11 cellular contexts compared by ENCODE assay signal in the genomic region with DNA sequence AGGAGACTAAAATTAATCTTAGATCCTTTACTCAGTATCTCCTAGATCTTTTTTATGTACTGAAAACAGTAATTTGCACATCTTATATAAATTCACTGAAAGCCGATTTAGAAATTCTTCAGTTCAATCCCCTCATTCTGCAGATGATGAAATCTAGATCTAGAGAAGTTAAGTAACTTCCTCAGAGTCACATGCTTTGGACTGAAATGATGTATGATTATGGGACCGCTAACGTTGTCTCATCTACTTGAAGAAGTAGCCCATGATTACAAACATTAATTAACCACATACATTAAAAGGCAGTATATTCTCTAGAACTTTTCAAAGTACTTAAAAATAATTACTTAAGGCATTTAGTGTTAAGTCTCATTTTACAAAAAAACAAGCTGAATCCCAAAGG. TPM values are rescaled to one million over a fixed set of nuclear protein-coding genes. Genes with fewer than 3 reads are reported as not detected.
DNase-seq lines count a peak whose midpoint lies in the region; ATAC-seq, FAIRE-seq and TF ChIP-seq lines count a peak whose summit lies in the region.
"Had no signal": no experiment of that assay in that cellular context is flagged by ENCODE, and none has a peak within 500 bp of the region (broad histone marks: within the 10 kb centered on the region; RNA-seq: fewer than 3 reads in every experiment).

No MANE protein-coding gene starts in this region.

- POLR2A ChIA-PET in HepG2 (lab: Yijun Ruan, JAX): no interaction called here

- H4K20me1 ChIP-seq in HepG2 (ENCODE audit: insufficient read depth, low read length): no peaks in the 10 kb centered on the region; the same call in 1 of the 2 replicates

- H3K9me3 ChIP-seq in liver (ENCODE audit: control insufficient read depth in 4 of 4, low read length in 3 of 4): no peaks in the 10 kb centered on the region
- H3K9me3 ChIP-seq in HepG2 (ENCODE audit: low read length): no peaks in the 10 kb centered on the region
- no peaks in the 10 kb centered on the region for H3K9me3 ChIP-seq in adrenal gland (replicated peaks in 1 of 3)
- no peaks in the 10 kb centered on the region for H3K9me3 ChIP-seq in pancreas

- no TSS peak for BruUV-seq in HepG2 (replicated peaks; lab: Mats Ljungman, UMichigan)

- TF ChIP-seq EP300 in HepG2 (IDR thresholded peaks at IDR 0.05; ENCODE audit: low read depth in 2 of 2, low read length in 2 of 2) (no peak), HepG2 (CRISPR knock-in tag; IDR thresholded peaks at IDR 0.05; ENCODE audit: borderline replicate concordance) (no peak)

- ATAC-seq in HepG2 (no peak), pancreas (no peak), left lobe of liver (no peak)

- TF ChIP-seq RAD21 in liver (IDR thresholded peaks at IDR 0.05) (no peak), HepG2 (CRISPR knock-in tag; IDR thresholded peaks at IDR 0.05) (no peak)

- H3K4me2 ChIP-seq in HepG2 (ENCODE audit: low read depth, low read length): no peak overlapping the region

- H3K36me3 ChIP-seq in liver (ENCODE audit: control insufficient read depth in 4 of 4, insufficient read depth in 3 of 4, low read depth in 1 of 4, low read length in 3 of 4): peaks cover 0 to 1% (median 0%) of the 10 kb centered on the region in 4 donors
- H3K36me3 ChIP-seq in HepG2 (replicated peaks in 1 of 2; ENCODE audit: control insufficient read depth in 1 of 2, insufficient read depth in 2 of 2, low read length in 2 of 2): peaks cover 4 to 12% of the 10 kb centered on the region in 2 experiments
- H3K36me3 ChIP-seq in adrenal gland (replicated peaks in 1 of 2): no peaks in the 10 kb centered on the region
- peaks cover 2% of the 10 kb centered on the region for H3K36me3 ChIP-seq in brain microvascular endothelial cell (replicated peaks)
- no peaks in the 10 kb centered on the region for H3K36me3 ChIP-seq in pancreas

- DNase-seq in HepG2 (ENCODE audit: low spot score) (no peak), adrenal gland (no peak), medulla oblongata (ENCODE audit: extremely low spot score) (peak; percentile 74), brain microvascular endothelial cell (no peak), pancreas (no peak), left lobe of liver (ENCODE audit: low spot score) (no peak), NCI-H1048 (lab: John Stamatoyannopoulos, UW) (no peak)
- DNase-seq: DMS79, NCI-H2081 treated with DMSO at 0.1 percent for 48 hours had no signal

- peak overlapping the region in 1 of 2 donors; percentile 80 for H3K9ac ChIP-seq in liver (ENCODE audit: low read depth in 1 of 2, low read length in 2 of 2)
- H3K9ac ChIP-seq in HepG2 (ENCODE audit: insufficient read depth, low read depth, low read length): no peak overlapping the region

- intact Hi-C loops in HepG2 (cut with micrococcal nuclease; ENCODE audit: unreplicated experiment): no loop called here
- intact Hi-C loops in adrenal gland (cut with DNase I): no loop called here
- intact Hi-C loops in pancreas (cut with DNase I): no loop called here

- in situ Hi-C loops in HepG2 (cut with HindIII; ENCODE audit: extremely low pct_ligation_motif_present, low pct_unique_long_range_greater_than_20kb): no loop called here
- in situ Hi-C loops in brain microvascular endothelial cell (cut with HindIII; ENCODE audit: low pct_ligation_motif_present, low sequenced_read_pairs): no loop called here

- H3K27ac ChIP-seq in liver (ENCODE audit: low read depth in 1 of 2, low read length in 2 of 2) (peak overlapping the region; percentile 16 to 63), HepG2 (ENCODE audit: extremely low read length, insufficient read depth, low read length) (no peak overlapping the region), adrenal gland (peak overlapping the region in 4 of 5 donors; percentile 22 to 83 (median 41)), brain microvascular endothelial cell (no peak overlapping the region), pancreas (peak overlapping the region in 2 of 4 donors; percentile 60 to 83)

- CTCF ChIA-PET in HepG2 (lab: Yijun Ruan, JAX; ENCODE audit: low intra/inter-chr PET ratio, low total read pairs): no interaction called here

- H3K4me3 ChIP-seq in liver (ENCODE audit: low read depth in 1 of 3, low read length in 3 of 3) (peak overlapping the region; percentile 11 to 33 (median 25)), HepG2 (replicated peaks in 1 of 3; ENCODE audit: insufficient read depth in 1 of 3, low read depth in 2 of 3, low read length in 3 of 3) (no peak overlapping the region), adrenal gland (peak overlapping the region in 1 of 4 donors; percentile 9), brain microvascular endothelial cell (ENCODE audit: low read depth, low read length) (no peak overlapping the region), pancreas (peak overlapping the region in 2 of 4 donors; percentile 1 to 19)

- H3K27me3 ChIP-seq in liver (ENCODE audit: control insufficient read depth in 4 of 4, insufficient read depth in 4 of 4, low read length in 3 of 4) (no peaks in the 10 kb centered on the region), HepG2 (ENCODE audit: control insufficient read depth in 1 of 2, insufficient read depth in 2 of 2, low read length in 2 of 2) (no peaks in the 10 kb centered on the region), adrenal gland (no peaks in the 10 kb centered on the region), brain microvascular endothelial cell (replicated peaks) (no peaks in the 10 kb centered on the region), pancreas (no peaks in the 10 kb centered on the region)

- peaks cover 91% of the 10 kb centered on the region for H3K79me2 ChIP-seq in HepG2 (ENCODE audit: insufficient read depth, low read length)

- WGBS in liver: 65% methylated on average over 3 of the region's 3 CpGs
- 77% methylated on average over 3 of the region's 3 CpGs for WGBS in HepG2 (ENCODE audit: low lambda C conversion rate)
- WGBS in adrenal gland, 4 donors: 56 to 66% (median 58%) methylated on average over 3 of the region's 3 CpGs
- 63 to 71% methylated on average over 3 of the region's 3 CpGs for WGBS in pancreas, 2 donors

- TF ChIP-seq CTCF in liver (IDR thresholded peaks at IDR 0.05; ENCODE audit: low read depth, low read length, missing input control) (no peak), HepG2 (CRISPR knock-in tag; IDR thresholded peaks at IDR 0.05) (no peak), adrenal gland (IDR thresholded peaks at IDR 0.05) (no peak), brain microvascular endothelial cell (IDR thresholded peaks at IDR 0.05; ENCODE audit: low read depth, low read length, missing control alignments) (no peak), pancreas (IDR thresholded peaks at IDR 0.05) (no peak)

- H2AFZ ChIP-seq in HepG2 (ENCODE audit: low read length): no peak overlapping the region

- TF ChIP-seq POLR2A in HepG2 (IDR thresholded peaks at IDR 0.05; ENCODE audit: insufficient read depth in 1 of 2, low read depth in 2 of 2, low read length in 2 of 2) (no peak), adrenal gland (IDR thresholded peaks at IDR 0.05) (no peak)

- peaks cover 7 to 32% (median 25%) of the 10 kb centered on the region in 4 donors for H3K4me1 ChIP-seq in liver (ENCODE audit: control insufficient read depth in 4 of 4, insufficient read depth in 4 of 4, low read length in 3 of 4)
- peaks cover 31% of the 10 kb centered on the region for H3K4me1 ChIP-seq in HepG2 (ENCODE audit: insufficient read depth, low read length)
- H3K4me1 ChIP-seq in adrenal gland (replicated peaks in 1 of 2): peaks cover 24 to 61% of the 10 kb centered on the region in 2 donors
- H3K4me1 ChIP-seq in pancreas: peaks cover 33 to 56% (median 42%) of the 10 kb centered on the region in 3 donors

- no peak for FAIRE-seq in HepG2 (lab: Jason Lieb, UNC)
- no peak for FAIRE-seq in pancreas (lab: Jason Lieb, UNC)
- FAIRE-seq: H1 had no signal

TF ChIP-seq in liver, 16 proteins besides CTCF, POLR2A, EP300 and RAD21 (continues in another document):
- TF ChIP-seq FOXA1 (IDR thresholded peaks at IDR 0.05) (no peak), NR2F2 (IDR thresholded peaks at IDR 0.05) (no peak), YY1 (IDR thresholded peaks at IDR 0.05) (no peak)

TF ChIP-seq in HepG2, 621 proteins besides CTCF, POLR2A, EP300 and RAD21 (continues in another document):
- TF ChIP-seq ZNF382 (CRISPR knock-in tag; IDR thresholded peaks at IDR 0.05; ENCODE audit: borderline replicate concordance) (no peak), KMT2A (CRISPR knock-in tag; IDR thresholded peaks at IDR 0.05) (no peak)

RNA-seq across cellular contexts. Expression of gene ELF1, which starts 37.8 kb away (rescaled TPM):
- total RNA-seq in liver (10 to 100 TPM; 36.3 to 57.2 TPM), HepG2 (2016; rRNA removed; fragmentation: Illumina TruSeq; extraction: Trizol) (71.5 and 91.5 TPM in 2 replicates), adrenal gland (10 to 100 TPM; 27.6 to 64.3 (median 54.1) TPM), pancreas (10 to 100 TPM; 31.6 to 61.6 (median 40.6) TPM), left lobe of liver (22.2 TPM)
- polyA plus RNA-seq in liver (10 to 100 TPM; 15.3 to 16.6 TPM), HepG2 (2011; rRNA removed) (24.6 and 26.5 TPM in 2 replicates), adrenal gland (10 to 100 TPM in 2 of 3 donors, 1 to 10 TPM in 1; 6.3 to 36.1 (median 10.4) TPM), pancreas (10 to 100 TPM in 1 of 2 donors, 1 to 10 TPM in 1; 9.4 to 18.5 TPM)
- total RNA-seq in HepG2 (2016; cell fraction: cytosol; rRNA removed; fragmentation: Illumina TruSeq; extraction: Trizol; ENCODE audit: low read depth): 12.1 and 14.2 TPM in 2 replicates
- 70.6 and 87.4 TPM in 2 replicates for total RNA-seq in HepG2 (2016; cell fraction: insoluble cytoplasmic fraction; rRNA removed; fragmentation: Illumina TruSeq; extraction: Trizol)
- total RNA-seq in HepG2 (2016; cell fraction: membrane; rRNA removed; fragmentation: Illumina TruSeq; extraction: Trizol): 24.5 and 26.2 TPM in 2 replicates
- total RNA-seq in HepG2 (2016; cell fraction: nucleus; rRNA removed; fragmentation: Illumina TruSeq; extraction: Trizol): 78.4 and 79.2 TPM in 2 replicates
- 14.1 and 18.0 TPM in 2 replicates for polyA plus RNA-seq in HepG2 (2011; cell fraction: cytosol; rRNA removed)
- polyA plus RNA-seq in HepG2 (2011; cell fraction: nucleus; rRNA removed): 15.7 and 16.1 TPM in 2 replicates
- 28.9 and 32.2 TPM in 2 replicates for polyA plus RNA-seq in HepG2 (2012)
- polyA plus RNA-seq in HepG2 (2016; cell fraction: cytosol; fragmentation: Illumina TruSeq; extraction: Trizol; ENCODE audit: low read depth): 1.6 and 1.9 TPM in 2 replicates
- 55.8 and 56.2 TPM in 2 replicates for polyA plus RNA-seq in HepG2 (2016; cell fraction: insoluble cytoplasmic fraction; fragmentation: Illumina TruSeq; extraction: Trizol; ENCODE audit: low read depth)
- 6.4 and 6.6 TPM in 2 replicates for polyA plus RNA-seq in HepG2 (2016; cell fraction: membrane; fragmentation: Illumina TruSeq; extraction: Trizol; ENCODE audit: low read depth)
- 46.4 and 47.1 TPM in 2 replicates for polyA plus RNA-seq in HepG2 (2016; cell fraction: nucleus; fragmentation: Illumina TruSeq; extraction: Trizol; ENCODE audit: insufficient read depth, low read depth)
- 18.2 and 60.6 TPM in 2 replicates for polyA minus RNA-seq in HepG2 (2011; rRNA and poly(A)+ RNA removed; ENCODE audit: low replicate concordance)
- 29.5 and 31.8 TPM in 2 replicates for polyA minus RNA-seq in HepG2 (2011; cell fraction: cytosol; rRNA and poly(A)+ RNA removed)
- 77.6 and 81.4 TPM in 2 replicates for polyA minus RNA-seq in HepG2 (2011; cell fraction: nucleus; rRNA and poly(A)+ RNA removed)

Comparison
In these comparisons a context has a peak if more than half of its experiments do, and no peak if none do; other contexts are left out.
1. H3K27ac ChIP-seq: peak in liver (2 of 2) and adrenal gland (4 of 5); none in HepG2 (single experiment) and brain microvascular endothelial cell (single experiment).
2. H3K4me3 ChIP-seq: peak in liver (3 of 3); none in HepG2 (0 of 3) and brain microvascular endothelial cell (single experiment).